Comparison of ENCODE assay signal across 1 cellular context in the genomic region with DNA sequence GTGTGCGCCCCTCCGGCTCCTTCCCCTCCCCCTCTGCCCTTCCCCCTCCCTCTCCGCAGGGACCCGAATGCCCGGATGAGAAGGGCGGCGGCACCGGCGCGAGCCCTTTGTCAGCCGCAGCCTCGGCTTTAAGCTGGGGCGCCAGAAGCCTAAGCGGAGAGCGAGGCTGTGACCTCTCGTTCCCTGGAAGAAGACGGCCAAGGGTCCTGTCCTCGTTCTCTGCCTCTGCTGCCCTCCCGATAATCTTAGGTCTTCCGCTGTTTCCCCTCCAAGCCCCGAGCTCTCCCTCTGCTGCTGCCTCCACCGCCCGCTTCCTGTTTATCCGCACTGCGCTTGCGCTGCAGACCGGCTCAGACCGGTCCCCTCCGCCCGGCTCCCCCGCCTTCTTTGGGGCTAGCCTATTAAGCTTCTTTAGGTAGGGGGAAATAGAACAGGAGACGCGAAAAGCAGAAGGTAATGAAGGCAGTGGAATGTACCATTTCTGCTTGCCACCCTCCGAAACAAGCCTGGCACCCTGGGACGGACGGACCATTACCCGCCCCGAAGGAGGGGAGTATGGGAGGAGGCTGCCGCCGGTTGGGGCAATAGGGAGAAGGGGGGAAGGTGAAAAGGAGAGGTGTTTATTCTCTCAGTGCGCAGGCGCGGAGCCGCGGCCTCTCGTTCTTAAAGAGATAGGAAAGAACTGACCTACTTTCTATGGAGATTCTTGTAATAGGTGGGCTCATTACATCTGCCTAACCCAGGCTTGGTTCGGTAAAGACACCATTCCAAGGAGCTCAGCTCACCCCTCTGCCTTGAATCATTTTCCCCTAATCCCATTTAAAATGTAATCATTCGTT.
A peak's percentile ranks its signal among the peaks of the same experiment; 100 is the strongest.
TF ChIP-seq lines count a peak whose summit lies in the region.

TSS of gene OGA (minus strand) at position 326 of the 839 bp plus-strand sequence. CDS start 422 bp downstream, outside the sequence.

TF ChIP-seq in K562, 482 proteins besides CTCF, POLR2A, EP300 and RAD21 (continued from another document and continues in another):
- TF ChIP-seq ZBTB2 (IDR thresholded peaks at IDR 0.05) (peak; percentile 81; the same call in 1 of the 2 replicates), TCF15 (CRISPR knock-in tag; IDR thresholded peaks at IDR 0.05) (no peak), ZBTB49 (CRISPR knock-in tag; IDR thresholded peaks at IDR 0.05; ENCODE audit: borderline replicate concordance) (no peak), ATF1 (CRISPR knock-in tag; IDR thresholded peaks at IDR 0.05) (no peak), ATF1 (tag; IDR thresholded peaks at IDR 0.05) (peak; percentile 37; the same call in 1 of the 2 replicates), MCM3 (IDR thresholded peaks at IDR 0.05) (no peak), E2F1 (CRISPR knock-in tag; IDR thresholded peaks at IDR 0.05) (no peak), PYGO2 (tag; IDR thresholded peaks at IDR 0.05) (no peak), ZBTB26 (CRISPR knock-in tag; IDR thresholded peaks at IDR 0.05) (peak; percentile 85; the same call in 1 of the 2 replicates), MYNN (IDR thresholded peaks at IDR 0.05) (peak; percentile 46; the same call in 1 of the 2 replicates), MYNN (CRISPR knock-in tag; IDR thresholded peaks at IDR 0.05) (no peak), PML (IDR thresholded peaks at IDR 0.05; ENCODE audit: low read length) (peak; percentile 53; the same call in 1 of the 2 replicates), HMGN3 (IDR thresholded peaks at IDR 0.05; ENCODE audit: borderline replicate concordance, extremely low read depth, insufficient read length, low read depth, low read length) (peak; percentile 6), IFI16 (CRISPR knock-in tag; IDR thresholded peaks at IDR 0.05) (no peak), CCAR2 (IDR thresholded peaks at IDR 0.05; ENCODE audit: low read depth, low read length) (no peak), ZNF165 (CRISPR knock-in tag; IDR thresholded peaks at IDR 0.05; ENCODE audit: borderline replicate concordance) (no peak), SMC3 (conservative IDR thresholded peaks at IDR 0.05; ENCODE audit: insufficient read depth, low read depth, low read length) (no peak), CREB1 (IDR thresholded peaks at IDR 0.05) (peak; percentile 33; the same call in 1 of the 2 replicates), CREB1 (CRISPR knock-in tag; IDR thresholded peaks at IDR 0.05) (peak; percentile 46; the same call in 1 of the 2 replicates), HLTF (IDR thresholded peaks at IDR 0.05) (0 out of 2 replicates have a peak, but pooled peaks have one; percentile 75), PHTF2 (CRISPR knock-in tag; IDR thresholded peaks at IDR 0.05) (no peak), ZNF77 (CRISPR knock-in tag; IDR thresholded peaks at IDR 0.05) (no peak), POLR2AphosphoS2 (IDR thresholded peaks at IDR 0.05; ENCODE audit: low read length) (peak; percentile 89; the same call in 1 of the 2 replicates), CC2D1A (IDR thresholded peaks at IDR 0.05) (peak; percentile 28; the same call in 1 of the 2 replicates), KLF16 (IDR thresholded peaks at IDR 0.05) (peak; percentile 100), TAF1 (IDR thresholded peaks at IDR 0.05; ENCODE audit: control insufficient read depth, extremely low read depth, insufficient read depth, low read length, severe bottlenecking) (peak; percentile 100), ZNF217 (CRISPR knock-in tag; IDR thresholded peaks at IDR 0.05) (no peak), CHCHD3 (CRISPR knock-in tag; IDR thresholded peaks at IDR 0.05) (peak; percentile 17; the same call in 1 of the 2 replicates), ZNF785 (CRISPR knock-in tag; IDR thresholded peaks at IDR 0.05) (no peak), XRCC4 (IDR thresholded peaks at IDR 0.05; ENCODE audit: extremely low read depth, insufficient read depth, insufficient read length) (no peak), FOS (IDR thresholded peaks at IDR 0.05; ENCODE audit: extremely low read depth, insufficient read length) (no peak), ZNF644 (tag; IDR thresholded peaks at IDR 0.05; ENCODE audit: low read depth) (no peak), TRIM24 (IDR thresholded peaks at IDR 0.05) (peak in 1 of 2 experiments; percentile 73; a peak in 2 of 4 replicates), YY1 (IDR thresholded peaks at IDR 0.05; ENCODE audit: borderline replicate concordance in 1 of 3, control insufficient read depth in 1 of 3, extremely low read depth in 1 of 3, insufficient read depth in 3 of 3, insufficient read length in 1 of 3, insufficient replicate concordance in 2 of 3, low read depth in 1 of 3, low read length in 2 of 3) (peak in 1 of 3 experiments; percentile 37), NR3C1 (CRISPR knock-in tag; IDR thresholded peaks at IDR 0.05) (no peak), MBD2 (IDR thresholded peaks at IDR 0.05; ENCODE audit: borderline replicate concordance, low read depth) (peak; percentile 97), ZNF3 (CRISPR knock-in tag; IDR thresholded peaks at IDR 0.05) (no peak)
- TF ChIP-seq, protein P1, sequence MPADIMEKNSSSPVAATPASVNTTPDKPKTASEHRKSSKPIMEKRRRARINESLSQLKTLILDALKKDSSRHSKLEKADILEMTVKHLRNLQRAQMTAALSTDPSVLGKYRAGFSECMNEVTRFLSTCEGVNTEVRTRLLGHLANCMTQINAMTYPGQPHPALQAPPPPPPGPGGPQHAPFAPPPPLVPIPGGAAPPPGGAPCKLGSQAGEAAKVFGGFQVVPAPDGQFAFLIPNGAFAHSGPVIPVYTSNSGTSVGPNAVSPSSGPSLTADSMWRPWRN (IDR thresholded peaks at IDR 0.05; ENCODE audit: low read depth), result no peak
- TF ChIP-seq, protein P2, sequence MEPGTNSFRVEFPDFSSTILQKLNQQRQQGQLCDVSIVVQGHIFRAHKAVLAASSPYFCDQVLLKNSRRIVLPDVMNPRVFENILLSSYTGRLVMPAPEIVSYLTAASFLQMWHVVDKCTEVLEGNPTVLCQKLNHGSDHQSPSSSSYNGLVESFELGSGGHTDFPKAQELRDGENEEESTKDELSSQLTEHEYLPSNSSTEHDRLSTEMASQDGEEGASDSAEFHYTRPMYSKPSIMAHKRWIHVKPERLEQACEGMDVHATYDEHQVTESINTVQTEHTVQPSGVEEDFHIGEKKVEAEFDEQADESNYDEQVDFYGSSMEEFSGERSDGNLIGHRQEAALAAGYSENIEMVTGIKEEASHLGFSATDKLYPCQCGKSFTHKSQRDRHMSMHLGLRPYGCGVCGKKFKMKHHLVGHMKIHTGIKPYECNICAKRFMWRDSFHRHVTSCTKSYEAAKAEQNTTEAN (CRISPR knock-in tag; IDR thresholded peaks at IDR 0.05), result no peak
- TF ChIP-seq, protein P3, sequence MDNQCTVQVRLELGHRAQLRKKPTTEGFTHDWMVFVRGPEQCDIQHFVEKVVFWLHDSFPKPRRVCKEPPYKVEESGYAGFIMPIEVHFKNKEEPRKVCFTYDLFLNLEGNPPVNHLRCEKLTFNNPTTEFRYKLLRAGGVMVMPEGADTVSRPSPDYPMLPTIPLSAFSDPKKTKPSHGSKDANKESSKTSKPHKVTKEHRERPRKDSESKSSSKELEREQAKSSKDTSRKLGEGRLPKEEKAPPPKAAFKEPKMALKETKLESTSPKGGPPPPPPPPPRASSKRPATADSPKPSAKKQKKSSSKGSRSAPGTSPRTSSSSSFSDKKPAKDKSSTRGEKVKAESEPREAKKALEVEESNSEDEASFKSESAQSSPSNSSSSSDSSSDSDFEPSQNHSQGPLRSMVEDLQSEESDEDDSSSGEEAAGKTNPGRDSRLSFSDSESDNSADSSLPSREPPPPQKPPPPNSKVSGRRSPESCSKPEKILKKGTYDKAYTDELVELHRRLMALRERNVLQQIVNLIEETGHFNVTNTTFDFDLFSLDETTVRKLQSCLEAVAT (IDR thresholded peaks at IDR 0.05), result peak; percentile 74 to 84; a peak in 3 of 4 replicates
- TF ChIP-seq, protein P4, sequence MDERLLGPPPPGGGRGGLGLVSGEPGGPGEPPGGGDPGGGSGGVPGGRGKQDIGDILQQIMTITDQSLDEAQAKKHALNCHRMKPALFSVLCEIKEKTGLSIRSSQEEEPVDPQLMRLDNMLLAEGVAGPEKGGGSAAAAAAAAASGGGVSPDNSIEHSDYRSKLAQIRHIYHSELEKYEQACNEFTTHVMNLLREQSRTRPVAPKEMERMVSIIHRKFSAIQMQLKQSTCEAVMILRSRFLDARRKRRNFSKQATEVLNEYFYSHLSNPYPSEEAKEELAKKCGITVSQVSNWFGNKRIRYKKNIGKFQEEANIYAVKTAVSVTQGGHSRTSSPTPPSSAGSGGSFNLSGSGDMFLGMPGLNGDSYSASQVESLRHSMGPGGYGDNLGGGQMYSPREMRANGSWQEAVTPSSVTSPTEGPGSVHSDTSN (CRISPR knock-in tag; IDR thresholded peaks at IDR 0.05; ENCODE audit: low read depth), result no peak
- TF ChIP-seq, protein P4 (tag; conservative IDR thresholded peaks at IDR 0.05; ENCODE audit: low read depth), result no peak
- TF ChIP-seq, protein P5, sequence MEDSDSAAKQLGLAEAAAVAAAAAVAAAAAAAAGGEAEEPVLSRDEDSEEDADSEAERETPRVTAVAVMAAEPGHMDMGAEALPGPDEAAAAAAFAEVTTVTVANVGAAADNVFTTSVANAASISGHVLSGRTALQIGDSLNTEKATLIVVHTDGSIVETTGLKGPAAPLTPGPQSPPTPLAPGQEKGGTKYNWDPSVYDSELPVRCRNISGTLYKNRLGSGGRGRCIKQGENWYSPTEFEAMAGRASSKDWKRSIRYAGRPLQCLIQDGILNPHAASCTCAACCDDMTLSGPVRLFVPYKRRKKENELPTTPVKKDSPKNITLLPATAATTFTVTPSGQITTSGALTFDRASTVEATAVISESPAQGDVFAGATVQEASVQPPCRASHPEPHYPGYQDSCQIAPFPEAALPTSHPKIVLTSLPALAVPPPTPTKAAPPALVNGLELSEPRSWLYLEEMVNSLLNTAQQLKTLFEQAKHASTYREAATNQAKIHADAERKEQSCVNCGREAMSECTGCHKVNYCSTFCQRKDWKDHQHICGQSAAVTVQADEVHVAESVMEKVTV (CRISPR knock-in tag; IDR thresholded peaks at IDR 0.05), result peak; percentile 46; the same call in 1 of the 2 replicates
- TF ChIP-seq, protein P6, sequence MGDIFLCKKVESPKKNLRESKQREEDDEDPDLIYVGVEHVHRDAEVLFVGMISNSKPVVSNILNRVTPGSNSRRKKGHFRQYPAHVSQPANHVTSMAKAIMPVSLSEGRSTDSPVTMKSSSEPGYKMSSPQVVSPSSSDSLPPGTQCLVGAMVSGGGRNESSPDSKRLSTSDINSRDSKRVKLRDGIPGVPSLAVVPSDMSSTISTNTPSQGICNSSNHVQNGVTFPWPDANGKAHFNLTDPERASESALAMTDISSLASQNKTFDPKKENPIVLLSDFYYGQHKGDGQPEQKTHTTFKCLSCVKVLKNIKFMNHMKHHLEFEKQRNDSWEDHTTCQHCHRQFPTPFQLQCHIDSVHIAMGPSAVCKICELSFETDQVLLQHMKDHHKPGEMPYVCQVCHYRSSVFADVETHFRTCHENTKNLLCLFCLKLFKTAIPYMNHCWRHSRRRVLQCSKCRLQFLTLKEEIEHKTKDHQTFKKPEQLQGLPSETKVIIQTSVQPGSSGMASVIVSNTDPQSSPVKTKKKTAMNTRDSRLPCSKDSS (IDR thresholded peaks at IDR 0.05; ENCODE audit: low read depth, partially characterized antibody), result no peak
